ENCODE assay signal across 12 cellular contexts in genomic region chrX:38494239-38494823, GRCh38.
DNase-seq lines count a peak whose midpoint lies in the region; ATAC-seq and TF ChIP-seq lines count a peak whose summit lies in the region.
"Had no signal": no experiment of that assay in that cellular context is flagged by ENCODE, and none has a peak within 500 bp of the region (broad histone marks: within the 10 kb centered on the region; RNA-seq: fewer than 3 reads in every experiment).

No MANE protein-coding gene starts in this region.

- intact Hi-C loops in psoas muscle (cut with DNase I), result no loop called here

- 41 to 57% (median 48%) methylated on average over 3 of the region's 3 CpGs for WGBS in psoas muscle, 3 donors
- whole genome bisulfite sequencing in mesendoderm (ENCODE audit: extremely low coverage, insufficient coverage, low lambda C conversion rate), result no CpG with 5 or more reads among the region's 3 CpGs

- no peak overlapping the region for H2AK5ac ChIP-seq in mesendoderm (ENCODE audit: low read length)

- H2BK120ac ChIP-seq in mesendoderm (ENCODE audit: low read depth, low read length), result no peak overlapping the region

- H3K27me3 ChIP-seq in psoas muscle (ENCODE audit: insufficient read depth in 3 of 3, low read length in 2 of 3) (peaks cover 0 to 7% (median 0%) of the 10 kb centered on the region in 3 donors), mesendoderm (ENCODE audit: insufficient read depth, low read length, poor library complexity) (no peaks in the 10 kb centered on the region)

- no peak overlapping the region for H3K56ac ChIP-seq in mesendoderm (ENCODE audit: low read length)

- no peaks in the 10 kb centered on the region for H3K79me2 ChIP-seq in mesendoderm (ENCODE audit: control insufficient read depth, insufficient read depth, low read length)

- DNase-seq in DMS 273 (lab: John Stamatoyannopoulos, UW; ENCODE audit: unreplicated experiment) (peak; percentile 90), NCI-H1694 treated with DMSO at 0.1 percent for 48 hours (lab: John Stamatoyannopoulos, UW) (peak; percentile 92), erythroblast (lab: John Stamatoyannopoulos, UW) (peak; percentile 0 to 38), psoas muscle (no peak), occipital lobe (lab: John Stamatoyannopoulos, UW) (no peak), mesendoderm (no peak)
- DNase-seq: CD4-positive, alpha-beta memory T cell; DND-41; GDM1; HCEC 1CT had no signal

- H2BK15ac ChIP-seq in mesendoderm (replicated peaks; ENCODE audit: low read depth), result no peak overlapping the region

- H3K36me3 ChIP-seq in psoas muscle (ENCODE audit: insufficient read depth in 1 of 2, low read depth in 1 of 2) (no peaks in the 10 kb centered on the region), mesendoderm (ENCODE audit: control insufficient read depth, insufficient read depth, low read length) (no peaks in the 10 kb centered on the region)

- peaks cover 4% of the 10 kb centered on the region for H3K4me1 ChIP-seq in psoas muscle
- no peaks in the 10 kb centered on the region for H3K4me1 ChIP-seq in mesendoderm (ENCODE audit: control insufficient read depth, low read depth, low read length)

- no peak overlapping the region for H3K9ac ChIP-seq in mesendoderm (ENCODE audit: low read length)

- peak in 2 of 4 donors; percentile 54 to 58 for ATAC-seq in psoas muscle
- no peak for ATAC-seq in GM18868 (IDR thresholded peaks at IDR 0.05; ENCODE audit: unreplicated experiment)

- no peak overlapping the region for H4K5ac ChIP-seq in mesendoderm (ENCODE audit: low read length)

- H3K79me1 ChIP-seq in mesendoderm (ENCODE audit: low read length), result no peaks in the 10 kb centered on the region

- H3K4me2 ChIP-seq in mesendoderm (ENCODE audit: low read length), result no peak overlapping the region

- no peak overlapping the region for H3K4ac ChIP-seq in mesendoderm (ENCODE audit: low read depth, low read length)

- no peaks in the 10 kb centered on the region for H3K9me3 ChIP-seq in psoas muscle

- H3K23ac ChIP-seq in mesendoderm (ENCODE audit: low read length), result no peak overlapping the region

- no peak for TF ChIP-seq POLR2A in erythroblast (IDR thresholded peaks at IDR 0.05; ENCODE audit: low read length)

- H4K8ac ChIP-seq in mesendoderm (ENCODE audit: low read depth, low read length), result no peak overlapping the region

- H3K4me3 ChIP-seq in psoas muscle (no peak overlapping the region), mesendoderm (ENCODE audit: low read length) (no peak overlapping the region)

- no peak overlapping the region for H3K18ac ChIP-seq in mesendoderm (ENCODE audit: low read length)

- H2BK5ac ChIP-seq in mesendoderm (ENCODE audit: low read length), result no peak overlapping the region

- H3K27ac ChIP-seq in psoas muscle (peak overlapping the region; percentile 37), mesendoderm (ENCODE audit: low read depth, low read length) (no peak overlapping the region)
- H3K27ac ChIP-seq: C4-2B had no signal

- no peak for TF ChIP-seq CTCF in psoas muscle (IDR thresholded peaks at IDR 0.05)

Comparison
In these comparisons a context has a peak if more than half of its experiments do, and no peak if none do; other contexts are left out.
1. DNase-seq: peak in DMS 273 (single experiment), NCI-H1694 treated with DMSO at 0.1 percent for 48 hours (single experiment) and erythroblast (2 of 2); none in psoas muscle (0 of 2), occipital lobe (single experiment) and mesendoderm (single experiment).